ENCODE assay signal across 1 cellular context in the genomic region with DNA sequence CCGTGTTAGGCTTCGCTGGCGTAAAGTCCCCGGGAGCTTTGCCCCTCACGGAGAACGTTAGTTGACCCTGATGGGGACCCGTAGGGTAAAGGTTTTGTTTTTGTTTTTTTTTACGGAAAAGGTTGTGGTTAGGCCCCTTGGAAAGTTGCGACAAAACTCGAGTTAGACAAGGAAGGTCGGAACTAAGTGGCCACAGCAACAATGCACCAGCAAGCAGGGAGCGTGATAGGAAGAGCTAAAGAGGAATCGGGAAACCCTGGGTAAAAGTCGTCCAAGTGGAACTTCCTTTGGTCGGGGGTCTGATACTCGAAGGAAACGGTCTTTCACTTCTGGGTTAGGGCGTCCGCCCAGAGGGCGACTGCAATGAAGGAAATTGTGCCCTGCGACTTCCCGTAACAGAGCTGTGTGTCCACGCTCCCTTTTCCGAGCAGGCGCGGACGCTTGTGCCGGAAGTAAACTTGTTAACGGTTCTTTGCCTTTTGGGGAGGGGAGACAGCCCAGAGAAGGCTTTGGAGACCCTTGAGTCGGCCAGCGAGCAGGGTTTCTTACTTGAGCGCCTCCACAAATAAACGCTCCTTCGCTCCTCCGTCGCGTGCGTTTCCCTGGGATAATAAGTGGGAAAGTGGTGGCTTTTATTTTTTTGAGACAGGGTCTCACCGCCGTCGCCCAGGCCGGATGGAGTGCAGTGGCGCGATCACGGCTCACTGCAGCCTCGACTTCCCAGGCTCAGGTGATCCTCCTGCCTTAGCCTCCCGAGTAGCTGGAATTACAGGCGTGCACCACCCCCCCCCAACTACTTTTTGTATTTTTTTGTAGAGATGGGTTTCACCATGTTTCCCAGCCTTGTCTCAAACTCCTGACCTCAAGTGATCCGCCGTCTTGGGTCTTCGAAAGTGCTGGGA.
TF ChIP-seq lines count a peak whose summit lies in the region.

No MANE protein-coding gene starts in this region.

TF ChIP-seq in K562, 482 proteins besides CTCF, POLR2A, EP300 and RAD21 (continued from another document and continues in another):
- TF ChIP-seq, protein P1, sequence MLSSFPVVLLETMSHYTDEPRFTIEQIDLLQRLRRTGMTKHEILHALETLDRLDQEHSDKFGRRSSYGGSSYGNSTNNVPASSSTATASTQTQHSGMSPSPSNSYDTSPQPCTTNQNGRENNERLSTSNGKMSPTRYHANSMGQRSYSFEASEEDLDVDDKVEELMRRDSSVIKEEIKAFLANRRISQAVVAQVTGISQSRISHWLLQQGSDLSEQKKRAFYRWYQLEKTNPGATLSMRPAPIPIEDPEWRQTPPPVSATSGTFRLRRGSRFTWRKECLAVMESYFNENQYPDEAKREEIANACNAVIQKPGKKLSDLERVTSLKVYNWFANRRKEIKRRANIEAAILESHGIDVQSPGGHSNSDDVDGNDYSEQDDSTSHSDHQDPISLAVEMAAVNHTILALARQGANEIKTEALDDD (IDR thresholded peaks at IDR 0.05) = peak; percentile 60
- TF ChIP-seq NBN (IDR thresholded peaks at IDR 0.05; ENCODE audit: low read depth) = peak; percentile 92; the same call in 1 of the 2 replicates
- peak; percentile 78 for TF ChIP-seq RBFOX2 (IDR thresholded peaks at IDR 0.05; ENCODE audit: low read depth, low read length)
- no peak for TF ChIP-seq ZNF561 (CRISPR knock-in tag; conservative IDR thresholded peaks at IDR 0.05)
- no peak for TF ChIP-seq ZNF197 (CRISPR knock-in tag; IDR thresholded peaks at IDR 0.05; ENCODE audit: low read depth)
- TF ChIP-seq MAFK (IDR thresholded peaks at IDR 0.05; ENCODE audit: low read length) = no peak
- no peak for TF ChIP-seq THRAP3 (IDR thresholded peaks at IDR 0.05; ENCODE audit: borderline replicate concordance)
- 0 out of 2 replicates have a peak, but pooled peaks have one; percentile 27 for TF ChIP-seq GATAD2A (IDR thresholded peaks at IDR 0.05)
- TF ChIP-seq, protein P2, sequence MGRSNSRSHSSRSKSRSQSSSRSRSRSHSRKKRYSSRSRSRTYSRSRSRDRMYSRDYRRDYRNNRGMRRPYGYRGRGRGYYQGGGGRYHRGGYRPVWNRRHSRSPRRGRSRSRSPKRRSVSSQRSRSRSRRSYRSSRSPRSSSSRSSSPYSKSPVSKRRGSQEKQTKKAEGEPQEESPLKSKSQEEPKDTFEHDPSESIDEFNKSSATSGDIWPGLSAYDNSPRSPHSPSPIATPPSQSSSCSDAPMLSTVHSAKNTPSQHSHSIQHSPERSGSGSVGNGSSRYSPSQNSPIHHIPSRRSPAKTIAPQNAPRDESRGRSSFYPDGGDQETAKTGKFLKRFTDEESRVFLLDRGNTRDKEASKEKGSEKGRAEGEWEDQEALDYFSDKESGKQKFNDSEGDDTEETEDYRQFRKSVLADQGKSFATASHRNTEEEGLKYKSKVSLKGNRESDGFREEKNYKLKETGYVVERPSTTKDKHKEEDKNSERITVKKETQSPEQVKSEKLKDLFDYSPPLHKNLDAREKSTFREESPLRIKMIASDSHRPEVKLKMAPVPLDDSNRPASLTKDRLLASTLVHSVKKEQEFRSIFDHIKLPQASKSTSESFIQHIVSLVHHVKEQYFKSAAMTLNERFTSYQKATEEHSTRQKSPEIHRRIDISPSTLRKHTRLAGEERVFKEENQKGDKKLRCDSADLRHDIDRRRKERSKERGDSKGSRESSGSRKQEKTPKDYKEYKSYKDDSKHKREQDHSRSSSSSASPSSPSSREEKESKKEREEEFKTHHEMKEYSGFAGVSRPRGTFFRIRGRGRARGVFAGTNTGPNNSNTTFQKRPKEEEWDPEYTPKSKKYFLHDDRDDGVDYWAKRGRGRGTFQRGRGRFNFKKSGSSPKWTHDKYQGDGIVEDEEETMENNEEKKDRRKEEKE (IDR thresholded peaks at IDR 0.05; ENCODE audit: borderline replicate concordance in 1 of 2, control insufficient read depth in 1 of 2, low read depth in 2 of 2, low read length in 1 of 2) = 0 out of 4 replicates have a peak, but pooled peaks of 1 of the 2 experiments have one; percentile 1
- TF ChIP-seq, protein P3, sequence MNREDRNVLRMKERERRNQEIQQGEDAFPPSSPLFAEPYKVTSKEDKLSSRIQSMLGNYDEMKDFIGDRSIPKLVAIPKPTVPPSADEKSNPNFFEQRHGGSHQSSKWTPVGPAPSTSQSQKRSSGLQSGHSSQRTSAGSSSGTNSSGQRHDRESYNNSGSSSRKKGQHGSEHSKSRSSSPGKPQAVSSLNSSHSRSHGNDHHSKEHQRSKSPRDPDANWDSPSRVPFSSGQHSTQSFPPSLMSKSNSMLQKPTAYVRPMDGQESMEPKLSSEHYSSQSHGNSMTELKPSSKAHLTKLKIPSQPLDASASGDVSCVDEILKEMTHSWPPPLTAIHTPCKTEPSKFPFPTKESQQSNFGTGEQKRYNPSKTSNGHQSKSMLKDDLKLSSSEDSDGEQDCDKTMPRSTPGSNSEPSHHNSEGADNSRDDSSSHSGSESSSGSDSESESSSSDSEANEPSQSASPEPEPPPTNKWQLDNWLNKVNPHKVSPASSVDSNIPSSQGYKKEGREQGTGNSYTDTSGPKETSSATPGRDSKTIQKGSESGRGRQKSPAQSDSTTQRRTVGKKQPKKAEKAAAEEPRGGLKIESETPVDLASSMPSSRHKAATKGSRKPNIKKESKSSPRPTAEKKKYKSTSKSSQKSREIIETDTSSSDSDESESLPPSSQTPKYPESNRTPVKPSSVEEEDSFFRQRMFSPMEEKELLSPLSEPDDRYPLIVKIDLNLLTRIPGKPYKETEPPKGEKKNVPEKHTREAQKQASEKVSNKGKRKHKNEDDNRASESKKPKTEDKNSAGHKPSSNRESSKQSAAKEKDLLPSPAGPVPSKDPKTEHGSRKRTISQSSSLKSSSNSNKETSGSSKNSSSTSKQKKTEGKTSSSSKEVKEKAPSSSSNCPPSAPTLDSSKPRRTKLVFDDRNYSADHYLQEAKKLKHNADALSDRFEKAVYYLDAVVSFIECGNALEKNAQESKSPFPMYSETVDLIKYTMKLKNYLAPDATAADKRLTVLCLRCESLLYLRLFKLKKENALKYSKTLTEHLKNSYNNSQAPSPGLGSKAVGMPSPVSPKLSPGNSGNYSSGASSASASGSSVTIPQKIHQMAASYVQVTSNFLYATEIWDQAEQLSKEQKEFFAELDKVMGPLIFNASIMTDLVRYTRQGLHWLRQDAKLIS (CRISPR knock-in tag; IDR thresholded peaks at IDR 0.05) = peak; percentile 48; the same call in 1 of the 2 replicates
- no peak for TF ChIP-seq CBX8 (IDR thresholded peaks at IDR 0.05; ENCODE audit: borderline replicate concordance, extremely low read depth, low read depth, low read length, poor library complexity, severe bottlenecking)
- peak; percentile 63 for TF ChIP-seq PML (IDR thresholded peaks at IDR 0.05; ENCODE audit: low read length)
- TF ChIP-seq, protein P4, sequence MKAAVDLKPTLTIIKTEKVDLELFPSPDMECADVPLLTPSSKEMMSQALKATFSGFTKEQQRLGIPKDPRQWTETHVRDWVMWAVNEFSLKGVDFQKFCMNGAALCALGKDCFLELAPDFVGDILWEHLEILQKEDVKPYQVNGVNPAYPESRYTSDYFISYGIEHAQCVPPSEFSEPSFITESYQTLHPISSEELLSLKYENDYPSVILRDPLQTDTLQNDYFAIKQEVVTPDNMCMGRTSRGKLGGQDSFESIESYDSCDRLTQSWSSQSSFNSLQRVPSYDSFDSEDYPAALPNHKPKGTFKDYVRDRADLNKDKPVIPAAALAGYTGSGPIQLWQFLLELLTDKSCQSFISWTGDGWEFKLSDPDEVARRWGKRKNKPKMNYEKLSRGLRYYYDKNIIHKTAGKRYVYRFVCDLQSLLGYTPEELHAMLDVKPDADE (conservative IDR thresholded peaks at IDR 0.05; ENCODE audit: control insufficient read depth, low read depth, low read length) = peak; percentile 72; the same call in 1 of the 2 replicates
- no peak for TF ChIP-seq GTF2A2 (tag; IDR thresholded peaks at IDR 0.05)
- peak; percentile 85 for TF ChIP-seq MYBL2 (IDR thresholded peaks at IDR 0.05; ENCODE audit: low read depth)
- no peak for TF ChIP-seq MYBL2 (CRISPR knock-in tag; IDR thresholded peaks at IDR 0.05; ENCODE audit: borderline replicate concordance)
- TF ChIP-seq GABPA (tag; conservative IDR thresholded peaks at IDR 0.05; ENCODE audit: low read depth) = peak; percentile 82
- TF ChIP-seq DDX20 (tag; IDR thresholded peaks at IDR 0.05; ENCODE audit: low read depth) = no peak
- peak; percentile 90 for TF ChIP-seq ELF1 (tag; IDR thresholded peaks at IDR 0.05)
- TF ChIP-seq MEF2A (IDR thresholded peaks at IDR 0.05; ENCODE audit: control insufficient read depth, low read depth, low read length) = no peak
- TF ChIP-seq HCFC1 (IDR thresholded peaks at IDR 0.05; ENCODE audit: low read depth, low read length) = peak; percentile 66
- TF ChIP-seq ELF2 (CRISPR knock-in tag; IDR thresholded peaks at IDR 0.05) = 0 out of 2 replicates have a peak, but pooled peaks have one; percentile 2
- TF ChIP-seq, protein P5, sequence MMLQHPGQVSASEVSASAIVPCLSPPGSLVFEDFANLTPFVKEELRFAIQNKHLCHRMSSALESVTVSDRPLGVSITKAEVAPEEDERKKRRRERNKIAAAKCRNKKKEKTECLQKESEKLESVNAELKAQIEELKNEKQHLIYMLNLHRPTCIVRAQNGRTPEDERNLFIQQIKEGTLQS (IDR thresholded peaks at IDR 0.05) = no peak
- TF ChIP-seq, protein P5 (CRISPR knock-in tag; conservative IDR thresholded peaks at IDR 0.05) = no peak; the same call in 1 of the 2 replicates
- TF ChIP-seq, protein P6, sequence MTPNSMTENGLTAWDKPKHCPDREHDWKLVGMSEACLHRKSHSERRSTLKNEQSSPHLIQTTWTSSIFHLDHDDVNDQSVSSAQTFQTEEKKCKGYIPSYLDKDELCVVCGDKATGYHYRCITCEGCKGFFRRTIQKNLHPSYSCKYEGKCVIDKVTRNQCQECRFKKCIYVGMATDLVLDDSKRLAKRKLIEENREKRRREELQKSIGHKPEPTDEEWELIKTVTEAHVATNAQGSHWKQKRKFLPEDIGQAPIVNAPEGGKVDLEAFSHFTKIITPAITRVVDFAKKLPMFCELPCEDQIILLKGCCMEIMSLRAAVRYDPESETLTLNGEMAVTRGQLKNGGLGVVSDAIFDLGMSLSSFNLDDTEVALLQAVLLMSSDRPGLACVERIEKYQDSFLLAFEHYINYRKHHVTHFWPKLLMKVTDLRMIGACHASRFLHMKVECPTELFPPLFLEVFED (CRISPR knock-in tag; conservative IDR thresholded peaks at IDR 0.05) = peak; percentile 73; the same call in 1 of the 2 replicates
- peak; percentile 54; the same call in 1 of the 2 replicates for TF ChIP-seq ATF7 (IDR thresholded peaks at IDR 0.05)
- peak; percentile 56; the same call in 1 of the 2 replicates for TF ChIP-seq HSF4 (CRISPR knock-in tag; IDR thresholded peaks at IDR 0.05; ENCODE audit: borderline replicate concordance)
- TF ChIP-seq, protein P7, sequence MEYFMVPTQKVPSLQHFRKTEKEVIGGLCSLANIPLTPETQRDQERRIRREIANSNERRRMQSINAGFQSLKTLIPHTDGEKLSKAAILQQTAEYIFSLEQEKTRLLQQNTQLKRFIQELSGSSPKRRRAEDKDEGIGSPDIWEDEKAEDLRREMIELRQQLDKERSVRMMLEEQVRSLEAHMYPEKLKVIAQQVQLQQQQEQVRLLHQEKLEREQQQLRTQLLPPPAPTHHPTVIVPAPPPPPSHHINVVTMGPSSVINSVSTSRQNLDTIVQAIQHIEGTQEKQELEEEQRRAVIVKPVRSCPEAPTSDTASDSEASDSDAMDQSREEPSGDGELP (CRISPR knock-in tag; IDR thresholded peaks at IDR 0.05; ENCODE audit: borderline replicate concordance) = peak; percentile 53; the same call in 1 of the 2 replicates
- peak; percentile 44; the same call in 1 of the 2 replicates for TF ChIP-seq SMARCE1 (IDR thresholded peaks at IDR 0.05)
- no peak for TF ChIP-seq HLTF (IDR thresholded peaks at IDR 0.05)
- peak; percentile 74 for TF ChIP-seq TOE1 (IDR thresholded peaks at IDR 0.05; ENCODE audit: borderline replicate concordance)
- no peak for TF ChIP-seq TOE1 (CRISPR knock-in tag; IDR thresholded peaks at IDR 0.05; ENCODE audit: borderline replicate concordance, low read depth)
